In genomic region chr6:21955196-21955595, GRCh38 we compare ENCODE assay signal across 13 cellular contexts.
"Had no signal": no experiment of that assay in that cellular context is flagged by ENCODE, and none has a peak within 500 bp of the region (broad histone marks: within the 10 kb centered on the region; RNA-seq: fewer than 3 reads in every experiment).

No MANE protein-coding gene starts in this region.

- H3K9me3 Mint-ChIP-seq: activated CD4-positive, alpha-beta memory T cell treated with anti-CD3 and anti-CD28 coated beads for 36 hours; activated naive CD8-positive, alpha-beta T cell treated with anti-CD3 and anti-CD28 coated beads, Interleukin-2, amount 50 U/mL, for 24 hours; activated T-cell treated with anti-CD3 and anti-CD28 coated beads, Interleukin-2, amount 50 U/mL, for 72 hours had no signal

- H3K27ac Mint-ChIP-seq: activated CD4-positive, alpha-beta memory T cell treated with anti-CD3 and anti-CD28 coated beads for 36 hours; activated naive CD8-positive, alpha-beta T cell treated with anti-CD3 and anti-CD28 coated beads, Interleukin-2, amount 50 U/mL, for 24 hours; activated T-cell treated with anti-CD3 and anti-CD28 coated beads, Interleukin-2, amount 50 U/mL, for 72 hours; memory B cell; T-helper 17 cell had no signal

- ATAC-seq: activated naive CD8-positive, alpha-beta T cell treated with anti-CD3 and anti-CD28 coated beads, Interleukin-2, amount 50 U/mL, for 24 hours; activated T-cell treated with anti-CD3 and anti-CD28 coated beads, Interleukin-2, amount 50 U/mL, for 72 hours; left lobe of liver; T-helper 17 cell had no signal

- DNase-seq: activated CD4-positive, alpha-beta memory T cell treated with anti-CD3 and anti-CD28 coated beads for 36 hours; activated CD4-positive, alpha-beta T cell treated with anti-CD3 and anti-CD28 coated beads for 1 hour; activated naive CD4-positive, alpha-beta T cell; activated naive CD8-positive, alpha-beta T cell treated with anti-CD3 and anti-CD28 coated beads, Interleukin-2, amount 50 U/mL, for 24 hours; activated T-cell treated with anti-CD3 and anti-CD28 coated beads, Interleukin-2, amount 50 U/mL, for 72 hours; effector CD4-positive, alpha-beta T cell; islet precursor cell; stimulated activated CD4-positive, alpha-beta T cell treated with anti-CD3 and anti-CD28 coated beads, Interleukin-2, amount 100 ng/mL, for 48 hours; stimulated activated naive CD4-positive, alpha-beta T cell treated with Interleukin-2 at 50 U/mL for 16 hours; T-helper 17 cell; upper lobe of left lung had no signal

- H3K4me1 Mint-ChIP-seq: memory B cell, T-helper 17 cell had no signal

- H3K4me3 Mint-ChIP-seq: activated CD4-positive, alpha-beta memory T cell treated with anti-CD3 and anti-CD28 coated beads for 36 hours; activated naive CD8-positive, alpha-beta T cell treated with anti-CD3 and anti-CD28 coated beads, Interleukin-2, amount 50 U/mL, for 24 hours; activated T-cell treated with anti-CD3 and anti-CD28 coated beads, Interleukin-2, amount 50 U/mL, for 72 hours; memory B cell; T-helper 17 cell had no signal

- H3K27me3 Mint-ChIP-seq: activated naive CD8-positive, alpha-beta T cell treated with anti-CD3 and anti-CD28 coated beads, Interleukin-2, amount 50 U/mL, for 24 hours; T-helper 17 cell had no signal

- H3K36me3 Mint-ChIP-seq: activated CD4-positive, alpha-beta memory T cell treated with anti-CD3 and anti-CD28 coated beads for 36 hours; memory B cell had no signal
